Comparison of ENCODE assay signal across 8 cellular contexts in the genomic region with DNA sequence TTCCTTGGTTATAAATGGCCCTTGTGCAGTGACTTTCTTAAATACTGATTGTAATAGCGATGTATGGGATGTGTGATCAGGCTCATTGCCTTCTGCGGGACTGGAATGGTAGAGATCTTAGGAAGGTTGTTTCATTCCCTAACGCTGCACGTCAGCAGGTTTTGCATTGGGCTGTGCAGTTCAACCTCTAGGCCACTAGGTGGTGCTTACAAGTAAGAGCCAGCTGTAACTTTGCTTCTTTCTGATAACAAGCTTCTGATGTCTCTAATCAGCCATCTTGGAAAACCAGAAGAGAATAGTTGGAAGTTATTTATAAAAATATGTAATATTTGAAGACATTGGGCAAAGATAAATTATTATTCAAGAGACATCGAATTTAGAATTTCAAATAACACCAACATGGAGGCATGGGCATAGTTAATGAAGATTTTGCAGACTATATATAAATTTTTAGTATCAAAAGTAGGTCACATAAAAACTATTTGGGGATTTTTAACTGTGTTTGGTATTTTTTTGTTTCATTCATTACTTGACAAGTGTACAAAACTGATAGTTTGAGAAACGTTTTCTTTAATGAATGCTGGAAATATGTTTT.
DNase-seq lines count a peak whose midpoint lies in the region; ATAC-seq and TF ChIP-seq lines count a peak whose summit lies in the region.

No MANE protein-coding gene starts in this region.

- peak; percentile 5 to 93 (median 84); a peak in 5 of 6 replicates for TF ChIP-seq CTCF in HCT116 (IDR thresholded peaks at IDR 0.05 in 2 of 3, conservative IDR thresholded peaks at IDR 0.05 in 1 of 3; ENCODE audit: borderline replicate concordance in 1 of 3, insufficient read depth in 1 of 3, low read depth in 2 of 3, low read length in 2 of 3)
- peak; percentile 93 for TF ChIP-seq CTCF in VCaP (conservative IDR thresholded peaks at IDR 0.05)
- peak in 5 of 6 experiments; percentile 28 to 50 (median 42) for TF ChIP-seq CTCF in upper lobe of left lung (IDR thresholded peaks at IDR 0.05)

- H3K4me1 ChIP-seq in HCT116 (ENCODE audit: control insufficient read depth in 1 of 2, insufficient read depth in 2 of 2, low read length in 2 of 2) (no peaks in the 10 kb centered on the region), upper lobe of left lung (no peaks in the 10 kb centered on the region)

- RAD21 ChIA-PET in HCT116 (lab: Charles Lee; ENCODE audit: low non-redundant PET in 1 of 2, low total read pairs in 2 of 2, uncharacterized antibody in 2 of 2, unreplicated experiment in 2 of 2) = no interaction called here

- WGBS in upper lobe of left lung, 2 donors = 65% methylated on average over 6 of the region's 6 CpGs

- TF ChIP-seq EP300 in upper lobe of left lung (IDR thresholded peaks at IDR 0.05) = no peak

- POLR2A ChIA-PET in HCT116 (lab: Charles Lee) = no interaction called here

- H3K27me3 Mint-ChIP-seq in activated naive CD4-positive, alpha-beta T cell treated with anti-CD3 and anti-CD28 coated beads for 36 hours (ENCODE audit: low read depth) = no peaks in the 10 kb centered on the region

- no peak overlapping the region for H3K4me3 ChIP-seq in HCT116 (replicated peaks in 1 of 2; ENCODE audit: low read depth in 1 of 2, low read length in 2 of 2)
- no peak overlapping the region for H3K4me3 ChIP-seq in upper lobe of left lung

- TF ChIP-seq POLR2A in HCT116 (IDR thresholded peaks at IDR 0.05; ENCODE audit: borderline replicate concordance, extremely low read depth, insufficient read depth, insufficient read length) (no peak), upper lobe of left lung (IDR thresholded peaks at IDR 0.05) (no peak)

- no peaks in the 10 kb centered on the region for H4K20me1 ChIP-seq in HCT116 (ENCODE audit: insufficient read depth)

- TF ChIP-seq RAD21 in HCT116 (IDR thresholded peaks at IDR 0.05; ENCODE audit: low read depth) = peak; percentile 58

- BruUV-seq in HCT116 (replicated peaks; lab: Mats Ljungman, UMichigan) = no TSS peak

- no peak overlapping the region for H3K27ac Mint-ChIP-seq in activated naive CD4-positive, alpha-beta T cell treated with anti-CD3 and anti-CD28 coated beads for 36 hours

- CTCF ChIA-PET in activated naive CD4-positive, alpha-beta T cell treated with anti-CD3 and anti-CD28 coated beads for 36 hours (lab: Charles Lee) = interaction anchor here (0.7 kb wide), 1 partner anchor 8 kb away, joined by 3 read pairs; no protein-coding TSS in a partner anchor
- CTCF ChIA-PET in HCT116 (lab: Charles Lee) = interaction anchor here (1.0 kb wide), 1 partner anchor 14 kb away, joined by 3 read pairs; no protein-coding TSS in a partner anchor

- no peaks in the 10 kb centered on the region for H3K4me1 Mint-ChIP-seq in activated naive CD4-positive, alpha-beta T cell treated with anti-CD3 and anti-CD28 coated beads for 36 hours (ENCODE audit: low read depth)

- H3K4me3 Mint-ChIP-seq in activated naive CD4-positive, alpha-beta T cell treated with anti-CD3 and anti-CD28 coated beads for 36 hours = no peak overlapping the region

- H3K27ac ChIP-seq in HCT116 (ENCODE audit: low read depth, low read length) = no peak overlapping the region
- H3K27ac ChIP-seq in VCaP = no peak overlapping the region
- no peak overlapping the region for H3K27ac ChIP-seq in upper lobe of left lung

- no peaks in the 10 kb centered on the region for H3K36me3 ChIP-seq in HCT116 (ENCODE audit: control insufficient read depth in 1 of 2, insufficient read depth in 2 of 2, low read length in 2 of 2)
- no peaks in the 10 kb centered on the region for H3K36me3 ChIP-seq in upper lobe of left lung

- peak; percentile 86 for ATAC-seq in HCT116
- peak in 1 of 2 donors; percentile 60 for ATAC-seq in upper lobe of left lung (ENCODE audit: low FRiP score in 2 of 2)

- no peak overlapping the region for H3K9ac ChIP-seq in HCT116 (ENCODE audit: low read length)

- H3K9me2 ChIP-seq in HCT116 (ENCODE audit: insufficient read depth) = no peaks in the 10 kb centered on the region; the same call in 1 of the 2 replicates

- no peaks in the 10 kb centered on the region for H3K36me3 Mint-ChIP-seq in activated naive CD4-positive, alpha-beta T cell treated with anti-CD3 and anti-CD28 coated beads for 36 hours (ENCODE audit: low read depth)

- intact Hi-C loops in activated naive CD4-positive, alpha-beta T cell treated with anti-CD3 and anti-CD28 coated beads for 36 hours (cut with micrococcal nuclease) = no loop called here
- intact Hi-C loops in HCT116 (cut with micrococcal nuclease) = no loop called here

- no peaks in the 10 kb centered on the region for H3K79me2 ChIP-seq in HCT116 (ENCODE audit: insufficient read depth, low read length)

- DNase-seq in activated naive CD4-positive, alpha-beta T cell treated with anti-CD3 and anti-CD28 coated beads for 36 hours = peak; percentile 13
- no peak for DNase-seq in activated naive CD4-positive, alpha-beta T cell (lab: John Stamatoyannopoulos, UW)
- DNase-seq in HCT116 (ENCODE audit: low read depth, low spot score) = peak; percentile 65
- peak; percentile 7 for DNase-seq in NCI-H1092 (lab: John Stamatoyannopoulos, UW)
- DNase-seq in iPS DF 19.7 (ENCODE audit: low read depth, low spot score) = peak; percentile 28
- DNase-seq in upper lobe of left lung = no peak
- DNase-seq in GF-D8 (lab: John Stamatoyannopoulos, UW) = no peak

- peak overlapping the region; percentile 99 for H2AFZ ChIP-seq in HCT116 (ENCODE audit: low read depth, low read length, poor library complexity, severe bottlenecking)

- H3K4me2 ChIP-seq in HCT116 (ENCODE audit: low read length) = peak overlapping the region; percentile 2; the same call in 1 of the 2 replicates

- peaks cover 7% of the 10 kb centered on the region for H3K9me3 Mint-ChIP-seq in activated naive CD4-positive, alpha-beta T cell treated with anti-CD3 and anti-CD28 coated beads for 36 hours

- H3K9me3 ChIP-seq in HCT116 (ENCODE audit: control insufficient read depth in 1 of 2, insufficient read depth in 1 of 2, low read depth in 1 of 2, low read length in 2 of 2) (no peaks in the 10 kb centered on the region), upper lobe of left lung (no peaks in the 10 kb centered on the region)

- H3K27me3 ChIP-seq in HCT116 (ENCODE audit: insufficient read depth, low read length) (no peaks in the 10 kb centered on the region), upper lobe of left lung (no peaks in the 10 kb centered on the region)

TF ChIP-seq in HCT116, 20 proteins besides CTCF, POLR2A, EP300 and RAD21:
- TF ChIP-seq JUND (IDR thresholded peaks at IDR 0.05) (no peak), CBX3 (IDR thresholded peaks at IDR 0.05; ENCODE audit: low read depth) (peak; percentile 88; the same call in 1 of the 2 replicates), YY1 (IDR thresholded peaks at IDR 0.05; ENCODE audit: extremely low read depth, insufficient replicate concordance, low read depth, low read length) (peak; percentile 84)

Comparison
In these comparisons a context has a peak if more than half of its experiments do, and no peak if none do; other contexts are left out.
1. DNase-seq: peak in activated naive CD4-positive, alpha-beta T cell treated with anti-CD3 and anti-CD28 coated beads for 36 hours (single experiment), HCT116 (single experiment), NCI-H1092 (single experiment) and iPS DF 19.7 (single experiment); none in activated naive CD4-positive, alpha-beta T cell (0 of 4), upper lobe of left lung (0 of 2) and GF-D8 (single experiment).
2. CTCF ChIP-seq: peak in every context shown above with its lines; median percentile 93 in VCaP; 84 in HCT116; 42 in upper lobe of left lung.